12 cellular contexts compared by ENCODE assay signal in the genomic region with DNA sequence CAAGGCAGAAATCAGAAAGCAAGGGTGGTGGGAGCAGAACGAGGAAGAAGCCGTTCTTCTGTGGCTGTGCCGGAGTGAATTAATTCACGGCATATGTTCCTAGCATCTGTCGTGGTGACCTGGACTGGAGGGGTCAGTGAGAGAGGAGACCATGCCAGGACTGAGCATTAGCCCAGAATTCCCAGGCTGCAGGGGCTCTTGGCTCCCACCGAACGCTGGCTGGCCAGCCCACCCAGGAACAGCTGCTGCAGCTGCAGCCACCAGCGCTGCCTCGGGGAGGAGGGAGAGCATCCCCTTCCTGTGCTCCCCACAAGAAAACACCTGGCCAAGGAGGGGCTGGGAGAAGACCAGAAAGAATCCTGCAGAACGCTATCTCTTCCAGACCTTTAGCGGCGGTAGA.
"Had no signal": no experiment of that assay in that cellular context is flagged by ENCODE, and none has a peak within 500 bp of the region (broad histone marks: within the 10 kb centered on the region; RNA-seq: fewer than 3 reads in every experiment).

No MANE protein-coding gene starts in this region.

- ATAC-seq: activated T-cell treated with anti-CD3 and anti-CD28 coated beads, Interleukin-2, amount 50 U/mL, for 72 hours; naive thymus-derived CD4-positive, alpha-beta T cell; stimulated activated naive CD8-positive, alpha-beta T cell treated with anti-CD3 and anti-CD28 coated beads, Interleukin-15, amount 100 ng/mL, for 72 hours had no signal

- H3K36me3 Mint-ChIP-seq: activated CD4-positive, alpha-beta memory T cell treated with anti-CD3 and anti-CD28 coated beads for 36 hours; activated naive CD8-positive, alpha-beta T cell treated with anti-CD3 and anti-CD28 coated beads for 36 hours had no signal

- H3K9me3 Mint-ChIP-seq: activated CD4-positive, alpha-beta memory T cell treated with anti-CD3 and anti-CD28 coated beads for 36 hours; activated naive CD8-positive, alpha-beta T cell treated with anti-CD3 and anti-CD28 coated beads for 36 hours; activated T-cell treated with anti-CD3 and anti-CD28 coated beads, Interleukin-2, amount 50 U/mL, for 72 hours; naive thymus-derived CD4-positive, alpha-beta T cell; stimulated activated naive CD8-positive, alpha-beta T cell treated with anti-CD3 and anti-CD28 coated beads, Interleukin-15, amount 100 ng/mL, for 72 hours; T-helper 2 cell treated with Interferon-gamma antibody and Interleukin-4, amounts not matched to agents 5 μg/mL and 100 μg/mL, for 36 hours had no signal

- H3K27me3 Mint-ChIP-seq: activated CD4-positive, alpha-beta memory T cell treated with anti-CD3 and anti-CD28 coated beads for 36 hours; activated naive CD8-positive, alpha-beta T cell treated with anti-CD3 and anti-CD28 coated beads for 36 hours; naive thymus-derived CD4-positive, alpha-beta T cell had no signal

- DNase-seq: activated CD4-positive, alpha-beta memory T cell treated with anti-CD3 and anti-CD28 coated beads for 36 hours; activated CD4-positive, alpha-beta T cell treated with anti-CD3 and anti-CD28 coated beads for 1 hour; activated gamma-delta T cell treated with Interleukin-2 at 50 U/mL for 16 hours; activated naive CD8-positive, alpha-beta T cell treated with anti-CD3 and anti-CD28 coated beads for 36 hours; activated T-cell treated with anti-CD3 and anti-CD28 coated beads, Interleukin-2, amount 50 U/mL, for 72 hours; foreskin melanocyte; hippocampal formation; naive thymus-derived CD4-positive, alpha-beta T cell; nucleus accumbens; stimulated activated CD4-positive, alpha-beta T cell treated with anti-CD3 and anti-CD28 coated beads, Interleukin-4, amount 100 ng/mL, for 24 hours; stimulated activated naive CD8-positive, alpha-beta T cell treated with anti-CD3 and anti-CD28 coated beads, Interleukin-15, amount 100 ng/mL, for 72 hours had no signal

- H3K4me3 Mint-ChIP-seq: activated CD4-positive, alpha-beta memory T cell treated with anti-CD3 and anti-CD28 coated beads for 36 hours; activated naive CD8-positive, alpha-beta T cell treated with anti-CD3 and anti-CD28 coated beads for 36 hours; activated T-cell treated with anti-CD3 and anti-CD28 coated beads, Interleukin-2, amount 50 U/mL, for 72 hours; stimulated activated naive CD8-positive, alpha-beta T cell treated with anti-CD3 and anti-CD28 coated beads, Interleukin-15, amount 100 ng/mL, for 72 hours; T-helper 2 cell treated with Interferon-gamma antibody and Interleukin-4, amounts not matched to agents 5 μg/mL and 100 μg/mL, for 36 hours had no signal

- H3K27ac Mint-ChIP-seq: activated CD4-positive, alpha-beta memory T cell treated with anti-CD3 and anti-CD28 coated beads for 36 hours; activated naive CD8-positive, alpha-beta T cell treated with anti-CD3 and anti-CD28 coated beads for 36 hours; activated T-cell treated with anti-CD3 and anti-CD28 coated beads, Interleukin-2, amount 50 U/mL, for 72 hours; naive thymus-derived CD4-positive, alpha-beta T cell; stimulated activated naive CD8-positive, alpha-beta T cell treated with anti-CD3 and anti-CD28 coated beads, Interleukin-15, amount 100 ng/mL, for 72 hours; T-helper 2 cell treated with Interferon-gamma antibody and Interleukin-4, amounts not matched to agents 5 μg/mL and 100 μg/mL, for 36 hours had no signal

- H3K4me1 Mint-ChIP-seq: activated naive CD8-positive, alpha-beta T cell treated with anti-CD3 and anti-CD28 coated beads for 36 hours; naive thymus-derived CD4-positive, alpha-beta T cell; stimulated activated naive CD8-positive, alpha-beta T cell treated with anti-CD3 and anti-CD28 coated beads, Interleukin-15, amount 100 ng/mL, for 72 hours had no signal
